ENCODE assay signal across 10 cellular contexts in genomic region chr14:80202888-80203562, GRCh38. TPM values are rescaled to one million over a fixed set of nuclear protein-coding genes. Genes with fewer than 3 reads are reported as not detected.
DNase-seq lines count a peak whose midpoint lies in the region; ATAC-seq and TF ChIP-seq lines count a peak whose summit lies in the region.
"Had no signal": no experiment of that assay in that cellular context is flagged by ENCODE, and none has a peak within 500 bp of the region (broad histone marks: within the 10 kb centered on the region; RNA-seq: fewer than 3 reads in every experiment).

No MANE protein-coding gene starts in this region.

- no peak overlapping the region for H2AFZ ChIP-seq in PC-3 (ENCODE audit: low read length)

- H3K27ac ChIP-seq in PC-3 (ENCODE audit: low read length): no peak overlapping the region

- CTCF ChIA-PET in PC-3 (lab: Charles Lee): no interaction called here

- H3K36me3 ChIP-seq in PC-3 (ENCODE audit: low read depth, low read length): no peaks in the 10 kb centered on the region

- intact Hi-C loops in PC-3 (cut with micrococcal nuclease): no loop called here

- no peak overlapping the region for H3K4me2 ChIP-seq in PC-3 (ENCODE audit: low read length)

- POLR2A ChIA-PET in PC-3 (lab: Charles Lee; ENCODE audit: unreplicated experiment): no interaction called here

- no peaks in the 10 kb centered on the region for H3K27me3 ChIP-seq in PC-3 (ENCODE audit: low read length)

- H3K9me3 ChIP-seq in PC-3 (ENCODE audit: low read length): no peaks in the 10 kb centered on the region

- no peaks in the 10 kb centered on the region for H3K4me1 ChIP-seq in PC-3 (ENCODE audit: insufficient read depth, low read length)

- no peaks in the 10 kb centered on the region for H3F3A ChIP-seq in PC-3 (ENCODE audit: low read length, unreplicated experiment)

- no TSS peak for BruUV-seq in PC-3 (replicated peaks; lab: Mats Ljungman, UMichigan)

- ATAC-seq in PC-3: no peak
- ATAC-seq in HG03135 (IDR thresholded peaks at IDR 0.05; ENCODE audit: unreplicated experiment): no peak

- TF ChIP-seq CTCF in PC-3 (conservative IDR thresholded peaks at IDR 0.05; ENCODE audit: low read depth, low read length): peak; percentile 64

- H3K4me3 ChIP-seq in PC-3 (ENCODE audit: low read length): no peak overlapping the region

- peak; percentile 51 for DNase-seq in COLO668 (lab: John Stamatoyannopoulos, UW; ENCODE audit: unreplicated experiment)
- DNase-seq in GM19240 (ENCODE audit: insufficient read length, low spot score): peak; percentile 3
- peak; percentile 27 for DNase-seq in PC-3
- DNase-seq in iPS-NIHi11 (ENCODE audit: low spot score): peak; percentile 60
- no peak for DNase-seq in inferior parietal cortex (ENCODE audit: extremely low spot score)
- no peak for DNase-seq in ureter (ENCODE audit: low spot score)
- DNase-seq in NCI-H2081 treated with DMSO at 0.1 percent for 48 hours (lab: John Stamatoyannopoulos, UW): no peak
- DNase-seq: SW 1271 had no signal

- no peaks in the 10 kb centered on the region for H3K79me2 ChIP-seq in PC-3 (ENCODE audit: low read length)

- no peaks in the 10 kb centered on the region for H4K20me1 ChIP-seq in PC-3 (ENCODE audit: low read length)

- H3K9ac ChIP-seq in PC-3 (ENCODE audit: low read length): no peak overlapping the region

- no peaks in the 10 kb centered on the region for H3K9me2 ChIP-seq in PC-3 (replicated peaks; ENCODE audit: low read length)

RNA-seq across cellular contexts. Expression of gene DIO2, which starts 8.3 kb away (rescaled TPM):
- total RNA-seq in PC-3 (2014; rRNA removed): 2.0 and 6.6 TPM in 2 replicates
- 4.8 TPM for total RNA-seq in ureter
- total RNA-seq: dermis microvascular lymphatic vessel endothelial cell had no signal

Comparison
In these comparisons a context has a peak if more than half of its experiments do, and no peak if none do; other contexts are left out.
1. DNase-seq: peak in COLO668 (single experiment), GM19240 (single experiment), PC-3 (single experiment) and iPS-NIHi11 (single experiment); none in inferior parietal cortex (single experiment), ureter (single experiment) and NCI-H2081 treated with DMSO at 0.1 percent for 48 hours (single experiment).